ENCODE assay signal across 25 cellular contexts in genomic region chr2:7620255-7620654, GRCh38.
DNase-seq lines count a peak whose midpoint lies in the region; TF ChIP-seq lines count a peak whose summit lies in the region.
"Had no signal": no experiment of that assay in that cellular context is flagged by ENCODE, and none has a peak within 500 bp of the region (broad histone marks: within the 10 kb centered on the region; RNA-seq: fewer than 3 reads in every experiment).

No MANE protein-coding gene starts in this region.

- no peak overlapping the region for H3K4me3 ChIP-seq in breast epithelium
- H3K4me3 ChIP-seq: GM23338, ovary, vagina had no signal

- DNase-seq in MCF 10A (ENCODE audit: unreplicated experiment) (peak; percentile 42), breast epithelium (ENCODE audit: low spot score in 2 of 2) (no peak), RKO (ENCODE audit: low spot score) (peak; percentile 9), kidney glomerular epithelial cell (lab: John Stamatoyannopoulos, UW) (peak; percentile 4), Kasumi-1 (lab: John Stamatoyannopoulos, UW) (no peak), hypothalamus (lab: John Stamatoyannopoulos, UW) (no peak), nephron progenitor cell (no peak)
- DNase-seq: activated CD4-positive, alpha-beta T cell treated with anti-CD3 and anti-CD28 coated beads for 4 hours; activated effector memory CD4-positive, alpha-beta T cell treated with Interleukin-2 at 50 U/mL for 16 hours; CD8-positive, alpha-beta memory T cell; DMS153; effector CD4-positive, alpha-beta T cell; HFFc6; hippocampal formation; KBM-7; left ventricle myocardium superior; midbrain; natural killer cell; NCI-H524; NK-92 treated with Interleukin-12 subunit alpha and Interleukin-12 subunit beta, amount 100 ng/mL, for 24 hours; ovary; retina had no signal

- no peaks in the 10 kb centered on the region for H3K4me1 ChIP-seq in breast epithelium
- H3K4me1 ChIP-seq: vagina had no signal

- H3K9me3 ChIP-seq in breast epithelium, result no peaks in the 10 kb centered on the region
- H3K9me3 ChIP-seq: ovary, vagina had no signal

- H3K36me3 ChIP-seq in breast epithelium, result no peaks in the 10 kb centered on the region
- H3K36me3 ChIP-seq: brain microvascular endothelial cell, ovary, vagina had no signal

- H3K4me1 Mint-ChIP-seq in MCF 10A (ENCODE audit: insufficient read depth, unreplicated experiment) (no peaks in the 10 kb centered on the region), nephron progenitor cell (no peaks in the 10 kb centered on the region)
- H3K4me1 Mint-ChIP-seq: CD8-positive, alpha-beta memory T cell had no signal

- no peak overlapping the region for H3K27ac ChIP-seq in breast epithelium
- H3K27ac ChIP-seq: brain microvascular endothelial cell, ovary, vagina had no signal

- no peaks in the 10 kb centered on the region for H3K27me3 Mint-ChIP-seq in MCF 10A (ENCODE audit: insufficient read depth, unreplicated experiment)
- no peaks in the 10 kb centered on the region for H3K27me3 Mint-ChIP-seq in nephron progenitor cell (ENCODE audit: low read depth, poor library complexity)

- H3K9me3 Mint-ChIP-seq in MCF 10A (ENCODE audit: unreplicated experiment), result peaks cover 8% of the 10 kb centered on the region
- no peaks in the 10 kb centered on the region for H3K9me3 Mint-ChIP-seq in nephron progenitor cell
- H3K9me3 Mint-ChIP-seq: HFFc6 had no signal

- POLR2A ChIA-PET in MCF 10A (lab: Yijun Ruan, JAX), result no interaction called here

- no peak overlapping the region for H3K27ac Mint-ChIP-seq in MCF 10A (ENCODE audit: low read depth, unreplicated experiment)
- no peak overlapping the region for H3K27ac Mint-ChIP-seq in nephron progenitor cell
- H3K27ac Mint-ChIP-seq: GM23338, HFFc6, natural killer cell had no signal

- H3K4me3 Mint-ChIP-seq in MCF 10A (ENCODE audit: unreplicated experiment) (no peak overlapping the region), nephron progenitor cell (no peak overlapping the region)
- H3K4me3 Mint-ChIP-seq: CD8-positive, alpha-beta memory T cell; GM23338; HFFc6; natural killer cell had no signal

- intact Hi-C loops in MCF 10A (cut with micrococcal nuclease) (no loop called here), breast epithelium (cut with DNase I; ENCODE audit: low total_unique reads) (no loop called here)

- no peaks in the 10 kb centered on the region for H3K27me3 ChIP-seq in breast epithelium
- H3K27me3 ChIP-seq: brain microvascular endothelial cell, ovary, vagina had no signal

- no peak for TF ChIP-seq POLR2A in breast epithelium (IDR thresholded peaks at IDR 0.05)

- no peak for TF ChIP-seq CTCF in MCF 10A (IDR thresholded peaks at IDR 0.05; ENCODE audit: unreplicated experiment)
- TF ChIP-seq CTCF in breast epithelium (IDR thresholded peaks at IDR 0.05), result no peak
- TF ChIP-seq CTCF in nephron progenitor cell (IDR thresholded peaks at IDR 0.05), result no peak

- BruUV-seq in MCF 10A (replicated peaks; lab: Mats Ljungman, UMichigan), result no TSS peak

- CTCF ChIA-PET in MCF 10A (lab: Yijun Ruan, JAX), result interaction anchor here (0.7 kb wide), 1 partner anchor 301 kb away, joined by 3 read pairs; no protein-coding TSS in a partner anchor

- H3K36me3 Mint-ChIP-seq in MCF 10A (ENCODE audit: insufficient read depth, unreplicated experiment) (no peaks in the 10 kb centered on the region), nephron progenitor cell (ENCODE audit: low read depth) (no peaks in the 10 kb centered on the region)
- H3K36me3 Mint-ChIP-seq: CD8-positive, alpha-beta memory T cell had no signal

Comparison
In these comparisons a context has a peak if more than half of its experiments do, and no peak if none do; other contexts are left out.
1. DNase-seq: peak in MCF 10A (single experiment), RKO (single experiment) and kidney glomerular epithelial cell (single experiment); none in breast epithelium (0 of 2), Kasumi-1 (0 of 2), hypothalamus (0 of 51) and nephron progenitor cell (single experiment).